In the genomic region with DNA sequence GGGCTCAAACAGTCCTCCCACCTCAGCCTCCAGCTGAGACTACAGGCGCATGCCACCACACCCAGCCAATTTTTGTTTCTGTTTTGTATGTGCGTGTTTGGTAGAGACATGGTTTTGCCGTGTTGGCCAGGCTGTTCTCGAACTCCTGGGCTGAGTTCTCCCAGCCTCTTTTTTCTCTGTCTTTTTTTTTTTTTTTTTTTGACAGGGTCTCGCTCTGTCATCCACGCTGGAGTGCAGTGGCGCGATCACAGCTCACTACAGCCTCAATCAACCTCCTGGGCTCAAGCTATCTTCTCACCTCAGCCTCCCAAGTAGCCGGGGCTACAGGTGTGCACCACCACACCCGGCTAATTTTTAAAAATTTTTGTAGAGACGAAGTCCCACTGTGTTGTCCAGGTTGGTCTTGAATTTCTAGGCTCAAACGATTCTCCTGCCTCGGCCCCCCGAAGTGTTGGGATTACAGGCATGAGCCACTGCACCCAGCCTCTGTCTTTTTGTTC, we compare ENCODE assay signal across 1 cellular context.
TF ChIP-seq lines count a peak whose summit lies in the region.

No MANE protein-coding gene starts in this region.

TF ChIP-seq in H1, 55 proteins besides CTCF, POLR2A, EP300 and RAD21:
- TF ChIP-seq POU5F1 (IDR thresholded peaks at IDR 0.05; ENCODE audit: low read depth, low read length) (no peak), KDM1A (IDR thresholded peaks at IDR 0.05; ENCODE audit: borderline replicate concordance, low read length) (0 out of 2 replicates have a peak, but pooled peaks have one; percentile 23), CHD2 (IDR thresholded peaks at IDR 0.05; ENCODE audit: low read length) (no peak)
- TF ChIP-seq, protein P1, sequence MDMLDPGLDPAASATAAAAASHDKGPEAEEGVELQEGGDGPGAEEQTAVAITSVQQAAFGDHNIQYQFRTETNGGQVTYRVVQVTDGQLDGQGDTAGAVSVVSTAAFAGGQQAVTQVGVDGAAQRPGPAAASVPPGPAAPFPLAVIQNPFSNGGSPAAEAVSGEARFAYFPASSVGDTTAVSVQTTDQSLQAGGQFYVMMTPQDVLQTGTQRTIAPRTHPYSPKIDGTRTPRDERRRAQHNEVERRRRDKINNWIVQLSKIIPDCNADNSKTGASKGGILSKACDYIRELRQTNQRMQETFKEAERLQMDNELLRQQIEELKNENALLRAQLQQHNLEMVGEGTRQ (IDR thresholded peaks at IDR 0.05; ENCODE audit: low read length): no peak
- TF ChIP-seq, protein P2, sequence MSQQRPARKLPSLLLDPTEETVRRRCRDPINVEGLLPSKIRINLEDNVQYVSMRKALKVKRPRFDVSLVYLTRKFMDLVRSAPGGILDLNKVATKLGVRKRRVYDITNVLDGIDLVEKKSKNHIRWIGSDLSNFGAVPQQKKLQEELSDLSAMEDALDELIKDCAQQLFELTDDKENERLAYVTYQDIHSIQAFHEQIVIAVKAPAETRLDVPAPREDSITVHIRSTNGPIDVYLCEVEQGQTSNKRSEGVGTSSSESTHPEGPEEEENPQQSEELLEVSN (IDR thresholded peaks at IDR 0.05): no peak
